In the genomic region with DNA sequence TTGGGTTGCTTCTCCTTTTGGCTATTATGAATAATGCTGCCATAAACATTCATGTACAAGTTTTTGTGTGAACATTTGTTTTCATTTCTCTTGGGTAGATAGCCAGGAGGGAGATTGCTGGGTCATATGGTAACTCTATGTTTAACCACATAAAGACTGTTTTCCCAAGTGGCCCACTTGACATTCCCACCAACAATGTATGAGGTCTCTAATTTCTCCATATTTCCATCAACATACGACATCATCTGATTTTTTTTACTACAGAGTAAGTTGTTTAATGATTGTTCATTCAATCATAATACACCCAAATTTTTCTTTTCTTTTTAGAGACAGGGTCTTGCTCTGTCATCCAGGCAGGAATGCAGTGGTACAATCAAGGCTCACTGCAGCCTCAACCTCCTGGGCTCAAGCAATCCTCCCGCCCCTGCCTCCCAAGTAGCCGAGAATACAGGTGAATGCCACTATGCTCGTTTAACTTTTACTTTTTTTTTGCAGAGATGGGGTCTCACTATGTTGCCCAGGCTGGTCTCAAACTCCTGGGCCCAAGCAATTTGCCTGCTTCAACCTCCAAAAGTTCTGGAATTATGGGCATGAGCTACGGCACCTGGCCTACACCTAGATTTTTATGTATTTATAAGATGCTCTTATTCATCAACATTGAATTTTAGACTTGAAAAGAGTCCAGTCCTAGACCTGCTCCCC, we compare ENCODE assay signal across 1 cellular context.
TF ChIP-seq lines count a peak whose summit lies in the region.

No MANE protein-coding gene starts in this region.

TF ChIP-seq in HEK293, 187 proteins besides CTCF, POLR2A, EP300 and RAD21 (continued from another document):
- TF ChIP-seq, protein P1, sequence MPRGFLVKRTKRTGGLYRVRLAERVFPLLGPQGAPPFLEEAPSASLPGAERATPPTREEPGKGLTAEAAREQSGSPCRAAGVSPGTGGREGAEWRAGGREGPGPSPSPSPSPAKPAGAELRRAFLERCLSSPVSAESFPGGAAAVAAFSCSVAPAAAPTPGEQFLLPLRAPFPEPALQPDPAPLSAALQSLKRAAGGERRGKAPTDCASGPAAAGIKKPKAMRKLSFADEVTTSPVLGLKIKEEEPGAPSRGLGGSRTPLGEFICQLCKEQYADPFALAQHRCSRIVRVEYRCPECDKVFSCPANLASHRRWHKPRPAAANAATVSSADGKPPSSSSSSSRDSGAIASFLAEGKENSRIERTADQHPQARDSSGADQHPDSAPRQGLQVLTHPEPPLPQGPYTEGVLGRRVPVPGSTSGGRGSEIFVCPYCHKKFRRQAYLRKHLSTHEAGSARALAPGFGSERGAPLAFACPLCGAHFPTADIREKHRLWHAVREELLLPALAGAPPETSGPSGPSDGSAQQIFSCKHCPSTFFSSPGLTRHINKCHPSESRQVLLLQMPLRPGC (tag by site-specific recombination; IDR thresholded peaks at IDR 0.05): no peak
- no peak for TF ChIP-seq ZNF571 (tag by site-specific recombination; IDR thresholded peaks at IDR 0.05)
- TF ChIP-seq ZNF629 (tag by site-specific recombination; IDR thresholded peaks at IDR 0.05): peak; percentile 21; the same call in 1 of the 2 replicates
- TF ChIP-seq, protein P2, sequence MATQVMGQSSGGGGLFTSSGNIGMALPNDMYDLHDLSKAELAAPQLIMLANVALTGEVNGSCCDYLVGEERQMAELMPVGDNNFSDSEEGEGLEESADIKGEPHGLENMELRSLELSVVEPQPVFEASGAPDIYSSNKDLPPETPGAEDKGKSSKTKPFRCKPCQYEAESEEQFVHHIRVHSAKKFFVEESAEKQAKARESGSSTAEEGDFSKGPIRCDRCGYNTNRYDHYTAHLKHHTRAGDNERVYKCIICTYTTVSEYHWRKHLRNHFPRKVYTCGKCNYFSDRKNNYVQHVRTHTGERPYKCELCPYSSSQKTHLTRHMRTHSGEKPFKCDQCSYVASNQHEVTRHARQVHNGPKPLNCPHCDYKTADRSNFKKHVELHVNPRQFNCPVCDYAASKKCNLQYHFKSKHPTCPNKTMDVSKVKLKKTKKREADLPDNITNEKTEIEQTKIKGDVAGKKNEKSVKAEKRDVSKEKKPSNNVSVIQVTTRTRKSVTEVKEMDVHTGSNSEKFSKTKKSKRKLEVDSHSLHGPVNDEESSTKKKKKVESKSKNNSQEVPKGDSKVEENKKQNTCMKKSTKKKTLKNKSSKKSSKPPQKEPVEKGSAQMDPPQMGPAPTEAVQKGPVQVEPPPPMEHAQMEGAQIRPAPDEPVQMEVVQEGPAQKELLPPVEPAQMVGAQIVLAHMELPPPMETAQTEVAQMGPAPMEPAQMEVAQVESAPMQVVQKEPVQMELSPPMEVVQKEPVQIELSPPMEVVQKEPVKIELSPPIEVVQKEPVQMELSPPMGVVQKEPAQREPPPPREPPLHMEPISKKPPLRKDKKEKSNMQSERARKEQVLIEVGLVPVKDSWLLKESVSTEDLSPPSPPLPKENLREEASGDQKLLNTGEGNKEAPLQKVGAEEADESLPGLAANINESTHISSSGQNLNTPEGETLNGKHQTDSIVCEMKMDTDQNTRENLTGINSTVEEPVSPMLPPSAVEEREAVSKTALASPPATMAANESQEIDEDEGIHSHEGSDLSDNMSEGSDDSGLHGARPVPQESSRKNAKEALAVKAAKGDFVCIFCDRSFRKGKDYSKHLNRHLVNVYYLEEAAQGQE (tag by site-specific recombination; IDR thresholded peaks at IDR 0.05): no peak
- TF ChIP-seq ZNF121 (tag by site-specific recombination; IDR thresholded peaks at IDR 0.05): peak; percentile 89
- no peak for TF ChIP-seq ZNF670 (tag by site-specific recombination; IDR thresholded peaks at IDR 0.05; ENCODE audit: low read depth)
- no peak for TF ChIP-seq RBAK (tag by site-specific recombination; IDR thresholded peaks at IDR 0.05)
- no peak for TF ChIP-seq ZIC2 (tag by site-specific recombination; IDR thresholded peaks at IDR 0.05)
- TF ChIP-seq, protein P3, sequence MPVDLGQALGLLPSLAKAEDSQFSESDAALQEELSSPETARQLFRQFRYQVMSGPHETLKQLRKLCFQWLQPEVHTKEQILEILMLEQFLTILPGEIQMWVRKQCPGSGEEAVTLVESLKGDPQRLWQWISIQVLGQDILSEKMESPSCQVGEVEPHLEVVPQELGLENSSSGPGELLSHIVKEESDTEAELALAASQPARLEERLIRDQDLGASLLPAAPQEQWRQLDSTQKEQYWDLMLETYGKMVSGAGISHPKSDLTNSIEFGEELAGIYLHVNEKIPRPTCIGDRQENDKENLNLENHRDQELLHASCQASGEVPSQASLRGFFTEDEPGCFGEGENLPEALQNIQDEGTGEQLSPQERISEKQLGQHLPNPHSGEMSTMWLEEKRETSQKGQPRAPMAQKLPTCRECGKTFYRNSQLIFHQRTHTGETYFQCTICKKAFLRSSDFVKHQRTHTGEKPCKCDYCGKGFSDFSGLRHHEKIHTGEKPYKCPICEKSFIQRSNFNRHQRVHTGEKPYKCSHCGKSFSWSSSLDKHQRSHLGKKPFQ (tag by site-specific recombination; IDR thresholded peaks at IDR 0.05): peak; percentile 11; the same call in 1 of the 2 replicates
- TF ChIP-seq ZNF211 (tag by site-specific recombination; IDR thresholded peaks at IDR 0.05; ENCODE audit: low read depth): no peak
